ENCODE assay signal across 18 cellular contexts in the genomic region with DNA sequence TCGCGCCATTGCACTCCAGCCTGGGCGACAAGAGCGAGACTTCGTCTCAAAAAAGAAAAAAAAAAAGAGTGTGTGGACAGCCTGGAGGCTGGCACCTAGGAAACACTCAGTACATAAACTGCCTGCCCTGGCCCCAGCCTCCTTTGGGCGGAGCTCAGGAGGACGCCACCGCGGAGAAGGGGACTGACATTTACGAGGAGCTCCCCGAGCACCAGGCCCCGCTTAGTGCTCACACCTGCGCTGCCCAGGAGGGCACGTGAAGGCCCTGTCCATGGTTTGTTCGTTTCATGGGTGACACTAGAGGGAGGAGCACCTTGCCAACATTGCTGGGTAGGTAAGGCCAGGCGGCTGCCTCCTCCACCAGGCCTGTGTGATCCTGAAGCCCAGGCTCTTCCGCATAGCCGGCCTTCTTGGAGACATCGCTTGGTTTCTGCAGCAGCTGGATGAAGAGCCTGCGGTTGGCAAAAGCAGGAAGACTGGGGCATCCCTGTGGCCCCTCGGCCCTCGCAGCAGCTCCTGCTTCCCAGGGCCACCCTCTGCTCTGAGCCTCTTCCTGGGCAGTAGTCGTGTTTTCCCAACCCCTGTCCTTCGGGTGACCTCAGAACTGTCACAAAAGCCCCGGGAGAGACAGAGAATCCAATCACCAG. TPM values are rescaled to one million over a fixed set of nuclear protein-coding genes. Genes with fewer than 3 reads are reported as not detected.
"Had no signal": no experiment of that assay in that cellular context is flagged by ENCODE, and none has a peak within 500 bp of the region (broad histone marks: within the 10 kb centered on the region; RNA-seq: fewer than 3 reads in every experiment).

No MANE protein-coding gene starts in this region.

- DNase-seq: activated CD4-positive, alpha-beta T cell treated with anti-CD3 and anti-CD28 coated beads, Interleukin-2, amount 10 ng/mL, durations not matched to agents 7 days and 5 days; activated CD4-positive, CD25-positive, alpha-beta regulatory T cell treated with anti-CD3 and anti-CD28 coated beads, Interleukin-2, amount 50 U/mL, for 72 hours; activated CD8-positive, alpha-beta memory T cell treated with anti-CD3 and anti-CD28 coated beads, Interleukin-2, amount 10 ng/mL, durations not matched to agents 7 days and 5 days; activated CD8-positive, alpha-beta T cell treated with anti-CD3 and anti-CD28 coated beads for 36 hours; activated gamma-delta T cell; activated naive CD4-positive, alpha-beta T cell treated with anti-CD3 and anti-CD28 coated beads, Interleukin-2, amount 50 U/mL, for 16 hours; activated naive CD8-positive, alpha-beta T cell treated with anti-CD3 and anti-CD28 coated beads, Interleukin-2, amount 50 U/mL, for 24 hours; activated T-cell treated with anti-CD3 and anti-CD28 coated beads for 4 hours; body of pancreas; effector CD8-positive, alpha-beta T cell; erythroblast; foreskin fibroblast; kidney glomerular epithelial cell; left ventricle myocardium inferior; naive thymus-derived CD4-positive, alpha-beta T cell; stimulated activated CD4-positive, alpha-beta T cell treated with anti-CD3 and anti-CD28 coated beads, Interleukin-1b, Interleukin-23, amount 100 ng/mL, for 48 hours; stomach; WERI-Rb-1 had no signal

RNA-seq across cellular contexts. Expression of a gene that starts 43.7 kb away (rescaled TPM):
- polyA plus RNA-seq: naive thymus-derived CD4-positive, alpha-beta T cell had no signal
